1 cellular context compared by ENCODE assay signal in the genomic region with DNA sequence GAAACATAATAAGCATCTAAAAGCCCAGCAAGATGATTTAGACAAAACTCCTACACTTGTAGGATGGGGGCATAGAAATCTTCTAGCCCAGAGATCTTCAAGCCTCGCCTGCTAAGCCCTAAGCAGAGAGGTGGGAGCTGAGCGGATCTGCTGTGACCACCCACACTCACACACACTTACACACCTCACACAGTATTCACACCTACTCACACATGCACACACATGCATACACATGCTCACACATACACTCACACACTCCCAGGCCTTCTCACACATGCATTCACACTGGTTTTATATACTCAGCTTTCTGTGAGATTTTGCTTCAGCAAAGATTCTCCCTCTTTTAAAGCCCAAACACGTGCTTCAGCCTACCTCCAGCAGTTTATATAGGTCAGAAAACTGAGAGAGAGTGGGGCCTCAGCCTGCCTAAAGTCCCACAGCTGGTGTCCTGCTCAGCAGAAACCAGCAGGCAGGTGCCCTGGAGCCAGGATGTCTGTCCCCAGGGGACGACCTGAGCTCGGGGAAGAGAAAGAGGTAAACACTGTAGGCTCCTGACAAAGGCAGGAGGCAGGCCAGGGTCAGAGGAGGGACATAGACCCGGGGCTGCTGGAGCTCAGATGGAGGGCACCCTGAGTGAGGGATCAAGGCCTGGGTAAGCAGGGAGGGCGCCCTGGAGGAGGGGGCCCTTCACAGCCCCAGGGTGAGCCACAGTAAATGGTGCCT.
TF ChIP-seq lines count a peak whose summit lies in the region.

No MANE protein-coding gene starts in this region.

TF ChIP-seq in K562, 482 proteins besides CTCF, POLR2A, EP300 and RAD21:
- TF ChIP-seq HDGF (IDR thresholded peaks at IDR 0.05) = no peak
- TF ChIP-seq, protein P1, sequence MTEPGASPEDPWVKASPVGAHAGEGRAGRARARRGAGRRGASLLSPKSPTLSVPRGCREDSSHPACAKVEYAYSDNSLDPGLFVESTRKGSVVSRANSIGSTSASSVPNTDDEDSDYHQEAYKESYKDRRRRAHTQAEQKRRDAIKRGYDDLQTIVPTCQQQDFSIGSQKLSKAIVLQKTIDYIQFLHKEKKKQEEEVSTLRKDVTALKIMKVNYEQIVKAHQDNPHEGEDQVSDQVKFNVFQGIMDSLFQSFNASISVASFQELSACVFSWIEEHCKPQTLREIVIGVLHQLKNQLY (CRISPR knock-in tag; conservative IDR thresholded peaks at IDR 0.05) = no peak
- TF ChIP-seq ZFP36 (IDR thresholded peaks at IDR 0.05; ENCODE audit: low read depth, low read length, partially characterized antibody) = peak; percentile 87
